In the genomic region with DNA sequence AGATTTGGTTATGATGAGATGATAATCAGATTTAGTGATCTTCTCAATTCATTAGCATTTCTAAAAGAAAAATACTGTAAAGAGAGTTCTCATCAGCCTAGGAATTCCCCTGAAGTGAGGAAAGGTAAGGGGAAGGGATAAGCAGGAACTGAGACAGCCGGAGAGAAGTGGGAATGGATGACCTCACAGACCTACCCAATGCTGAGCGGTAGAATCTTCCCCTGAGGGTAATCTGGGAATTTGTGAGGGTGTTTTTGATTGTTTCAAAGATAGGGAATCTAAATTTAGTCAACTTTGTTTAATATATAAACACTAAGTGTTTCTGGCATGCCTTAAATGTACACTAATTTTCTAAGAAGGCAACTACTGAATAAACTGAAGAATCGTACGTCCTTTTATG, we compare ENCODE assay signal across 18 cellular contexts. TPM values are rescaled to one million over a fixed set of nuclear protein-coding genes. Genes with fewer than 3 reads are reported as not detected.
DNase-seq lines count a peak whose midpoint lies in the region; ATAC-seq and TF ChIP-seq lines count a peak whose summit lies in the region.
"Had no signal": no experiment of that assay in that cellular context is flagged by ENCODE, and none has a peak within 500 bp of the region (broad histone marks: within the 10 kb centered on the region; RNA-seq: fewer than 3 reads in every experiment).

No MANE protein-coding gene starts in this region.

- no peak for TF ChIP-seq CTCF in WERI-Rb-1 (IDR thresholded peaks at IDR 0.05; ENCODE audit: low read depth, low read length)
- TF ChIP-seq CTCF in right lobe of liver (IDR thresholded peaks at IDR 0.05) = no peak

- H3K36me3 ChIP-seq in WERI-Rb-1 (no peaks in the 10 kb centered on the region), right lobe of liver (no peaks in the 10 kb centered on the region)
- H3K36me3 ChIP-seq: BLaER1 treated with 17β-estradiol and CSF1 and Interleukin-3, amounts not matched to agents 10 nM and 100 nM had no signal

- H3K9me3 ChIP-seq in WERI-Rb-1 (ENCODE audit: severe bottlenecking) (no peaks in the 10 kb centered on the region), right lobe of liver (peaks cover 0 to 6% (median 0%) of the 10 kb centered on the region in 4 donors)

- intact Hi-C loops in right lobe of liver (cut with DNase I) = no loop called here

- H3K27me3 ChIP-seq in WERI-Rb-1 (ENCODE audit: insufficient read depth, low read depth, severe bottlenecking) (no peaks in the 10 kb centered on the region), right lobe of liver (no peaks in the 10 kb centered on the region)
- H3K27me3 ChIP-seq: BLaER1 treated with 17β-estradiol and CSF1 and Interleukin-3, amounts not matched to agents 10 nM and 100 nM had no signal

- no peak for TF ChIP-seq POLR2A in right lobe of liver (IDR thresholded peaks at IDR 0.05)

- no peak for ATAC-seq in right lobe of liver
- no peak for ATAC-seq in GM21528 (IDR thresholded peaks at IDR 0.05; ENCODE audit: low FRiP score, unreplicated experiment)
- ATAC-seq: HCT116 had no signal

- H3K4me3 ChIP-seq in WERI-Rb-1 (ENCODE audit: low read depth, low read length) (no peak overlapping the region), right lobe of liver (no peak overlapping the region)
- H3K4me3 ChIP-seq: BLaER1 treated with 17β-estradiol and CSF1 and Interleukin-3, amounts not matched to agents 10 nM and 100 nM; GM23248 had no signal

- peak; percentile 10 for DNase-seq in A172 (ENCODE audit: low spot score)
- peak; percentile 44 for DNase-seq in ELR (ENCODE audit: low read depth)
- DNase-seq in T1000 (lab: John Stamatoyannopoulos, UW) = peak; percentile 2
- DNase-seq in kidney tubule cell (ENCODE audit: low spot score) = peak; percentile 14
- no peak for DNase-seq in WERI-Rb-1
- DNase-seq in right lobe of liver = no peak
- DNase-seq in NCI-H1092 (lab: John Stamatoyannopoulos, UW) = no peak
- DNase-seq: 8988T; ACHN; Calu3; CD4-positive, alpha-beta T cell; DMS 273 treated with DMSO at 0.1 percent for 48 hours; GDM1; GM23248 had no signal

- H3K27ac ChIP-seq in WERI-Rb-1 = no peak overlapping the region
- H3K27ac ChIP-seq in right lobe of liver = no peak overlapping the region
- H3K27ac ChIP-seq: BLaER1 treated with 17β-estradiol and CSF1 and Interleukin-3, amounts not matched to agents 10 nM and 100 nM; GM23248; HL-60 had no signal

- H3K4me1 ChIP-seq in right lobe of liver = no peaks in the 10 kb centered on the region
- H3K4me1 ChIP-seq: BLaER1 treated with 17β-estradiol and CSF1 and Interleukin-3, amounts not matched to agents 10 nM and 100 nM had no signal

- 50% methylated on average over 4 of the region's 4 CpGs for WGBS in right lobe of liver (ENCODE audit: insufficient coverage, low coverage, low lambda C conversion rate, missing lambda C conversion rate)

RNA-seq across cellular contexts. Expression of a gene that starts 16.7 kb away (rescaled TPM):
- total RNA-seq in A172 (2014; rRNA removed; shearing (Covaris generic)) = 85.3 and 117 TPM in 2 replicates
- 10 to 100 TPM; 19.5 to 28.2 (median 24.9) TPM for total RNA-seq in right lobe of liver

Comparison
In these comparisons a context has a peak if more than half of its experiments do, and no peak if none do; other contexts are left out.
1. DNase-seq: peak in A172 (single experiment), ELR (single experiment), T1000 (single experiment) and kidney tubule cell (single experiment); none in WERI-Rb-1 (single experiment), right lobe of liver (0 of 3) and NCI-H1092 (single experiment).